ENCODE assay signal across 9 cellular contexts in the genomic region with DNA sequence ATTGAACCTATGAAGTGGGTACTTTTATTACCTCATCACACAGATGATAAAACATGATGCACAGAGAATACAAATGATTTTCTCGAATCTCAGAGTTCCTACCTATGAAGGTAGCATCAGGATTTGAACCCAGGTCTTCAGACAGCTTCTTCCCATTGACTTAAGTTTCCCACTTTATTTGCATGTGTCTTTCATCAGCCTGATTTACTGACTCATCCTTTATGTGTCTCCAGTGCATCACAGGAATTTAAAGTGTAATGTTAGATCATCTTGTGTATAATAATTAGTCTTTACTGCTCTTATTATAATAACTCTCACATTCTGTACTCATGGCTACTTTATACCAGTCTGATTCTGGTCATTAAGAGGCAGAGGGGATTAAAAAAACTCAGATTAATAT.
"Had no signal": no experiment of that assay in that cellular context is flagged by ENCODE, and none has a peak within 500 bp of the region (broad histone marks: within the 10 kb centered on the region; RNA-seq: fewer than 3 reads in every experiment).

No MANE protein-coding gene starts in this region.

- H3K4me3 ChIP-seq: GM23338, K562 had no signal

- H2AFZ ChIP-seq: GM23338 had no signal

- DNase-seq: H9, HCEC 1CT, IMR-90, KG1 had no signal

- FAIRE-seq: H1, H54, HTR-8/SVneo, K562 had no signal

- ATAC-seq: GM23338, K562 had no signal

- H3K4me2 ChIP-seq: GM23338 had no signal
